In genomic region chr11:58629857-58630256, GRCh38 we compare ENCODE assay signal across 10 cellular contexts. TPM values are rescaled to one million over a fixed set of nuclear protein-coding genes. Genes with fewer than 3 reads are reported as not detected.
A peak's percentile ranks its signal among the peaks of the same experiment; 100 is the strongest.
DNase-seq lines count a peak whose midpoint lies in the region; ATAC-seq, FAIRE-seq and TF ChIP-seq lines count a peak whose summit lies in the region.
"Had no signal": no experiment of that assay in that cellular context is flagged by ENCODE, and none has a peak within 500 bp of the region (broad histone marks: within the 10 kb centered on the region; RNA-seq: fewer than 3 reads in every experiment).

No MANE protein-coding gene starts in this region.

- intact Hi-C loops in CD4-positive, alpha-beta memory T cell (cut with micrococcal nuclease), result loop anchor here (1.0 kb wide), 1 partner anchor 62 kb away; no protein-coding TSS in a partner anchor
- intact Hi-C loops in K562 (cut with micrococcal nuclease), result loop anchor here (1.0 to 10.0 kb wide), 2 partner anchors 53 to 425 kb away; no protein-coding TSS in a partner anchor
- intact Hi-C loops in left colon (cut with DNase I, micrococcal nuclease), result no loop called here

- DNase-seq in CD4-positive, alpha-beta memory T cell, result peak in 4 of 5 donors; percentile 12 to 34 (median 18)
- DNase-seq in GM13976 (ENCODE audit: low spot score) (peak; percentile 60), NCI-H2196 (lab: John Stamatoyannopoulos, UW; ENCODE audit: unreplicated experiment) (peak; percentile 37), K562 (ENCODE audit: extremely low read depth in 1 of 4, low spot score in 3 of 4) (peak; percentile 22 to 69 (median 38)), left colon (peak in 1 of 2 donors; percentile 45)
- no peak for DNase-seq in T-helper 2 cell treated with Interferon-gamma antibody and Interleukin-4, amounts not matched to agents 5 μg/mL and 100 μg/mL, for 36 hours (ENCODE audit: low spot score)
- no peak for DNase-seq in stimulated activated CD4-positive, alpha-beta T cell treated with anti-CD3 and anti-CD28 coated beads, Interleukin-1b, Interleukin-23, amount 100 ng/mL, for 48 hours

- H3K27ac ChIP-seq in CD4-positive, alpha-beta memory T cell (ENCODE audit: low read depth, low read length), result no peak overlapping the region
- H3K27ac ChIP-seq in K562 (ENCODE audit: extremely low read depth, low read depth, low read length), result no peak overlapping the region

- POLR2A ChIA-PET in CD4-positive, alpha-beta memory T cell (lab: Charles Lee; ENCODE audit: partially characterized antibody), result interaction anchor here (0.8 to 1.2 kb wide), 3 partner anchors 9 to 514 kb away, joined by 3 to 5 read pairs (median 3); no protein-coding TSS in a partner anchor
- POLR2A ChIA-PET in K562 (lab: Yijun Ruan, JAX), result interaction anchor here (0.8 to 1.2 kb wide), 3 partner anchors 8 to 21 kb away, joined by 3 to 4 read pairs (median 3); no protein-coding TSS in a partner anchor

- H3K4me3 ChIP-seq in CD4-positive, alpha-beta memory T cell (ENCODE audit: low read length in 2 of 2), result no peak overlapping the region
- no peak overlapping the region for H3K4me3 ChIP-seq in K562

- in situ Hi-C loops in GM13976 (cut with MboI; ENCODE audit: low sequenced_read_pairs, unreplicated experiment), result no loop called here
- in situ Hi-C loops in K562 (cut with MboI), result loop anchor here (25.0 kb wide), 1 partner anchor 507 kb away; the partner anchor contains the start of gene FAM111A

- no peak for TF ChIP-seq EP300 in K562 (IDR thresholded peaks at IDR 0.05; ENCODE audit: low read length)

- TF ChIP-seq CTCF in GM13976 (IDR thresholded peaks at IDR 0.05; ENCODE audit: borderline replicate concordance, control extremely low read depth, extremely low read depth, insufficient read depth, missing control alignments) (peak; percentile 50), K562 (IDR thresholded peaks at IDR 0.05 in 2 of 3, conservative IDR thresholded peaks at IDR 0.05 in 1 of 3; ENCODE audit: insufficient read depth in 2 of 3, low read depth in 1 of 3, low read length in 3 of 3) (peak; percentile 73 to 82 (median 75))

- BruUV-seq in K562 (replicated peaks; lab: Mats Ljungman, UMichigan), result no TSS peak

- no peaks in the 10 kb centered on the region for H3K27me3 Mint-ChIP-seq in CD4-positive, alpha-beta memory T cell
- no peaks in the 10 kb centered on the region for H3K27me3 Mint-ChIP-seq in T-helper 2 cell treated with Interferon-gamma antibody and Interleukin-4, amounts not matched to agents 5 μg/mL and 100 μg/mL, for 36 hours (ENCODE audit: low read depth)
- H3K27me3 Mint-ChIP-seq: T-cell had no signal

- peak overlapping the region in 2 of 7 donors; percentile 1 to 25 for H3K27ac Mint-ChIP-seq in CD4-positive, alpha-beta memory T cell
- no peak overlapping the region for H3K27ac Mint-ChIP-seq in T-helper 2 cell treated with Interferon-gamma antibody and Interleukin-4, amounts not matched to agents 5 μg/mL and 100 μg/mL, for 36 hours

- no peaks in the 10 kb centered on the region for H3K9me3 ChIP-seq in CD4-positive, alpha-beta memory T cell (ENCODE audit: control insufficient read depth in 1 of 2, low read length in 2 of 2)
- no peaks in the 10 kb centered on the region for H3K9me3 ChIP-seq in K562 (replicated peaks; ENCODE audit: control insufficient read depth, insufficient read depth, low read depth, low read length)

- CTCF ChIA-PET in CD4-positive, alpha-beta memory T cell (lab: Charles Lee; ENCODE audit: partially characterized antibody), result interaction anchor here (0.6 to 5.3 kb wide), 28 partner anchors 8 to 1287 kb away, joined by 3 to 81 read pairs (median 3); partner anchors contain the start of gene LPXN
- CTCF ChIA-PET in K562 (lab: Yijun Ruan, JAX; ENCODE audit: low intra/inter-chr PET ratio), result interaction anchor here (0.6 to 1.5 kb wide), 4 partner anchors 53 to 159 kb away, joined by 3 to 6 read pairs (median 5); no protein-coding TSS in a partner anchor

- no peak overlapping the region for H3K4me3 Mint-ChIP-seq in CD4-positive, alpha-beta memory T cell
- no peak overlapping the region for H3K4me3 Mint-ChIP-seq in T-helper 2 cell treated with Interferon-gamma antibody and Interleukin-4, amounts not matched to agents 5 μg/mL and 100 μg/mL, for 36 hours
- H3K4me3 Mint-ChIP-seq: nephron, T-cell had no signal

- no peaks in the 10 kb centered on the region for H3K4me1 ChIP-seq in CD4-positive, alpha-beta memory T cell (ENCODE audit: insufficient read depth, low read length)
- no peaks in the 10 kb centered on the region for H3K4me1 ChIP-seq in K562 (replicated peaks in 1 of 2; ENCODE audit: control insufficient read depth in 2 of 2, insufficient read depth in 2 of 2, low read length in 2 of 2)

- no peaks in the 10 kb centered on the region for H4K20me1 ChIP-seq in K562 (replicated peaks; ENCODE audit: control insufficient read depth, insufficient read depth, low read length)

- H3K9me3 Mint-ChIP-seq in CD4-positive, alpha-beta memory T cell, result no peaks in the 10 kb centered on the region
- H3K9me3 Mint-ChIP-seq in T-helper 2 cell treated with Interferon-gamma antibody and Interleukin-4, amounts not matched to agents 5 μg/mL and 100 μg/mL, for 36 hours, result no peaks in the 10 kb centered on the region
- H3K9me3 Mint-ChIP-seq: nephron, T-cell had no signal

- peaks cover 0 to 4% (median 3%) of the 10 kb centered on the region in 4 donors for H3K4me1 Mint-ChIP-seq in CD4-positive, alpha-beta memory T cell
- peaks cover 6% of the 10 kb centered on the region for H3K4me1 Mint-ChIP-seq in T-helper 2 cell treated with Interferon-gamma antibody and Interleukin-4, amounts not matched to agents 5 μg/mL and 100 μg/mL, for 36 hours (ENCODE audit: low read depth)

- no peak overlapping the region for H2AFZ ChIP-seq in K562 (ENCODE audit: low read depth, low read length)

- H3K9me1 ChIP-seq in K562 (ENCODE audit: control insufficient read depth, insufficient read depth, low read length), result no peaks in the 10 kb centered on the region

- H3K4me2 ChIP-seq in K562 (ENCODE audit: insufficient read depth, low read length), result no peak overlapping the region

- TF ChIP-seq RAD21 in K562 (CRISPR knock-in tag; conservative IDR thresholded peaks at IDR 0.05 in 1 of 2, IDR thresholded peaks at IDR 0.05 in 1 of 2), result peak; percentile 42 to 71; a peak in 3 of 4 replicates

- no peaks in the 10 kb centered on the region for H3K79me2 ChIP-seq in K562 (ENCODE audit: control insufficient read depth, insufficient read depth, low read length)

- H3K36me3 ChIP-seq in CD4-positive, alpha-beta memory T cell (ENCODE audit: insufficient read depth, low read length), result no peaks in the 10 kb centered on the region
- H3K36me3 ChIP-seq in K562 (ENCODE audit: control insufficient read depth, insufficient read depth, low read length), result peaks cover 30% of the 10 kb centered on the region

- peaks cover 4 to 6% of the 10 kb centered on the region in 2 donors for H3K36me3 Mint-ChIP-seq in CD4-positive, alpha-beta memory T cell
- H3K36me3 Mint-ChIP-seq in T-helper 2 cell treated with Interferon-gamma antibody and Interleukin-4, amounts not matched to agents 5 μg/mL and 100 μg/mL, for 36 hours (ENCODE audit: low read depth), result peaks cover 13% of the 10 kb centered on the region

- ATAC-seq in K562 (peak; percentile 86), left colon (peak; percentile 76), HG03565 (IDR thresholded peaks at IDR 0.05; ENCODE audit: unreplicated experiment) (no peak)

- peak; percentile 74 for FAIRE-seq in K562 (lab: Jason Lieb, UNC)

- 26% methylated on average over 2 of the region's 2 CpGs for WGBS in K562 (ENCODE audit: insufficient coverage, low coverage, missing lambda C conversion rate)

- no peaks in the 10 kb centered on the region for H3K27me3 ChIP-seq in CD4-positive, alpha-beta memory T cell (ENCODE audit: insufficient read depth, low read length)
- H3K27me3 ChIP-seq in K562 (ENCODE audit: control insufficient read depth in 2 of 2, insufficient read depth in 2 of 2, low read length in 2 of 2), result no peaks in the 10 kb centered on the region

- TF ChIP-seq POLR2A in K562 (conservative IDR thresholded peaks at IDR 0.05), result no peak

- no peak overlapping the region for H3K9ac ChIP-seq in K562 (ENCODE audit: insufficient read depth in 1 of 2, low read depth in 2 of 2, low read length in 2 of 2)

RNA-seq across cellular contexts. Expression of gene CNTF, which starts 7.4 kb away (rescaled TPM):
- 1 to 10 TPM; 2.6 to 2.9 TPM for total RNA-seq in CD4-positive, alpha-beta memory T cell
- under 1 TPM in 1 of 2 donors, not detected in 1; 0.10 TPM for polyA plus RNA-seq in CD4-positive, alpha-beta memory T cell
- total RNA-seq in K562 (2011; cell fraction: chromatin; rRNA removed; ENCODE audit: low replicate concordance), result 7.6 and 18.0 TPM in 2 replicates
- 4.8 and 6.6 TPM in 2 replicates for total RNA-seq in K562 (2011; cell fraction: nucleolus; rRNA removed)
- total RNA-seq in K562 (2011; cell fraction: nucleoplasm; rRNA removed), result 15.2 and 24.6 TPM in 2 replicates
- total RNA-seq in K562 (2014; rRNA removed), result 1.2 and 1.7 TPM in 2 replicates
- total RNA-seq in K562 (2014; rRNA removed; fragmentation: Illumina TruSeq; extraction: Trizol), result 4.3 and 4.9 TPM in 2 replicates
- 4.6 and 5.0 TPM in 2 replicates for total RNA-seq in K562 (2015; rRNA removed; fragmentation: Illumina TruSeq; extraction: Trizol)
- 3.1 and 3.2 TPM in 2 replicates for total RNA-seq in K562 (2021)
- polyA plus RNA-seq in K562 (2011; rRNA removed), result 1.6 and 1.7 TPM in 2 replicates
- 0.40 and 0.68 TPM in 2 replicates for polyA plus RNA-seq in K562 (2011; cell fraction: cytosol; rRNA removed)
- 4.3 and 7.2 TPM in 2 replicates for polyA plus RNA-seq in K562 (2011; cell fraction: nucleus; rRNA removed)
- polyA plus RNA-seq in K562 (2012), result 1.6 and 2.0 TPM in 2 replicates
- polyA plus RNA-seq in K562 (2014; fragmentation: Illumina TruSeq; extraction: Trizol), result 2.2 and 2.9 TPM in 2 replicates
- polyA plus RNA-seq in K562 (2014; fragmentation: Nextera tagmentation; extraction: Ambion mirVana), result under 1 TPM; 0.17 to 0.71 TPM
- polyA plus RNA-seq in K562 (2014; rRNA removed), result 1.2 and 2.3 TPM in 2 replicates
- polyA minus RNA-seq in K562 (2011; rRNA and poly(A)+ RNA removed), result 6.6 and 8.3 TPM in 2 replicates
- 0.57 TPM in 1 of 2 replicates, not detected in the other for polyA minus RNA-seq in K562 (2011; cell fraction: cytosol; rRNA and poly(A)+ RNA removed)
- polyA minus RNA-seq in K562 (2011; cell fraction: nucleus; rRNA and poly(A)+ RNA removed), result 15.8 and 28.9 TPM in 2 replicates
- 1 to 10 TPM; 1.7 to 2.6 TPM for total RNA-seq in left colon

RNA-seq across cellular contexts. Expression of gene ZFP91, which starts 51.0 kb away (rescaled TPM):
- 10 to 100 TPM; 38.0 to 38.4 TPM for total RNA-seq in CD4-positive, alpha-beta memory T cell
- polyA plus RNA-seq in CD4-positive, alpha-beta memory T cell, result 1 to 10 TPM; 3.8 to 7.3 TPM
- total RNA-seq in K562 (2011; cell fraction: chromatin; rRNA removed; ENCODE audit: low replicate concordance), result 13.7 and 41.3 TPM in 2 replicates
- 9.2 and 13.2 TPM in 2 replicates for total RNA-seq in K562 (2011; cell fraction: nucleolus; rRNA removed)
- total RNA-seq in K562 (2011; cell fraction: nucleoplasm; rRNA removed), result 26.3 and 41.2 TPM in 2 replicates
- total RNA-seq in K562 (2014; rRNA removed) (33.3 and 33.4 TPM in 2 replicates), K562 (2014; rRNA removed; fragmentation: Illumina TruSeq; extraction: Trizol) (46.4 and 52.1 TPM in 2 replicates), K562 (2015; rRNA removed; fragmentation: Illumina TruSeq; extraction: Trizol) (54.2 and 56.7 TPM in 2 replicates), K562 (2021) (42.9 and 47.3 TPM in 2 replicates), left colon (10 to 100 TPM; 73.9 to 77.7 TPM)
- polyA plus RNA-seq in K562 (2011; rRNA removed) (25.8 and 34.0 TPM in 2 replicates), K562 (2014; fragmentation: Illumina TruSeq; extraction: Trizol) (47.5 and 58.3 TPM in 2 replicates), K562 (2014; fragmentation: Nextera tagmentation; extraction: Ambion mirVana) (10 to 100 TPM; 17.6 to 25.9 TPM), K562 (2014; rRNA removed) (32.5 and 32.8 TPM in 2 replicates)
- 9.3 and 19.5 TPM in 2 replicates for polyA plus RNA-seq in K562 (2011; cell fraction: cytosol; rRNA removed)
- 22.8 and 28.5 TPM in 2 replicates for polyA plus RNA-seq in K562 (2011; cell fraction: nucleus; rRNA removed)
- polyA plus RNA-seq in K562 (2012), result 24.4 and 28.5 TPM in 2 replicates
- polyA minus RNA-seq in K562 (2011; rRNA and poly(A)+ RNA removed), result 43.6 and 46.0 TPM in 2 replicates
- 13.8 and 20.1 TPM in 2 replicates for polyA minus RNA-seq in K562 (2011; cell fraction: cytosol; rRNA and poly(A)+ RNA removed)
- 22.5 and 37.9 TPM in 2 replicates for polyA minus RNA-seq in K562 (2011; cell fraction: nucleus; rRNA and poly(A)+ RNA removed)

RNA-seq across cellular contexts. Expression of gene LPXN, which starts 54.2 kb away (rescaled TPM):
- 100 to 1,000 TPM; 138 to 147 TPM for total RNA-seq in CD4-positive, alpha-beta memory T cell
- polyA plus RNA-seq in CD4-positive, alpha-beta memory T cell, result 100 to 1,000 TPM; 251 to 281 TPM
- 3.4 and 7.0 TPM in 2 replicates for total RNA-seq in K562 (2011; cell fraction: chromatin; rRNA removed; ENCODE audit: low replicate concordance)
- total RNA-seq in K562 (2011; cell fraction: nucleolus; rRNA removed), result 3.0 and 3.6 TPM in 2 replicates
- 3.1 and 3.7 TPM in 2 replicates for total RNA-seq in K562 (2011; cell fraction: nucleoplasm; rRNA removed)
- total RNA-seq in K562 (2014; rRNA removed), result 0.73 and 0.94 TPM in 2 replicates
- 1.3 and 1.7 TPM in 2 replicates for total RNA-seq in K562 (2014; rRNA removed; fragmentation: Illumina TruSeq; extraction: Trizol)
- total RNA-seq in K562 (2015; rRNA removed; fragmentation: Illumina TruSeq; extraction: Trizol), result 2.0 and 2.4 TPM in 2 replicates
- total RNA-seq in K562 (2021), result 1.7 and 1.8 TPM in 2 replicates
- polyA plus RNA-seq in K562 (2011; rRNA removed), result 2.7 and 3.1 TPM in 2 replicates
- 1.6 and 2.5 TPM in 2 replicates for polyA plus RNA-seq in K562 (2011; cell fraction: cytosol; rRNA removed)
- 6.8 and 7.3 TPM in 2 replicates for polyA plus RNA-seq in K562 (2011; cell fraction: nucleus; rRNA removed)
- 1.7 and 3.7 TPM in 2 replicates for polyA plus RNA-seq in K562 (2012)
- 2.0 and 2.2 TPM in 2 replicates for polyA plus RNA-seq in K562 (2014; fragmentation: Illumina TruSeq; extraction: Trizol)
- 1 to 10 TPM; 2.0 to 3.1 TPM for polyA plus RNA-seq in K562 (2014; fragmentation: Nextera tagmentation; extraction: Ambion mirVana)
- 1.1 and 2.2 TPM in 2 replicates for polyA plus RNA-seq in K562 (2014; rRNA removed)
- 2.2 and 2.8 TPM in 2 replicates for polyA minus RNA-seq in K562 (2011; rRNA and poly(A)+ RNA removed)
- 1.0 TPM in 1 of 2 replicates, not detected in the other for polyA minus RNA-seq in K562 (2011; cell fraction: cytosol; rRNA and poly(A)+ RNA removed)
- 3.1 and 5.0 TPM in 2 replicates for polyA minus RNA-seq in K562 (2011; cell fraction: nucleus; rRNA and poly(A)+ RNA removed)
- total RNA-seq in left colon, result 10 to 100 TPM in 1 of 2 donors, 1 to 10 TPM in 1; 9.3 to 13.3 TPM

Comparison
In these comparisons a context has a peak if more than half of its experiments do, and no peak if none do; other contexts are left out.
1. DNase-seq: peak in CD4-positive, alpha-beta memory T cell (4 of 5), GM13976 (single experiment), NCI-H2196 (single experiment) and K562 (4 of 4); none in T-helper 2 cell treated with Interferon-gamma antibody and Interleukin-4, amounts not matched to agents 5 μg/mL and 100 μg/mL, for 36 hours (single experiment) and stimulated activated CD4-positive, alpha-beta T cell treated with anti-CD3 and anti-CD28 coated beads, Interleukin-1b, Interleukin-23, amount 100 ng/mL, for 48 hours (single experiment).
2. RNA of gene LPXN, which starts 54.2 kb away (total RNA-seq): 138 to 147 TPM in CD4-positive, alpha-beta memory T cell; 9.3 to 13.3 TPM in left colon and 0.73 to 7.0 TPM in K562; every median in the first group is over 4 times any median in the second.
3. intact Hi-C loops: an anchor here in CD4-positive, alpha-beta memory T cell (1.0 kb wide) and K562 (1.0 to 10.0 kb wide); none called in left colon.